In genomic region chr11:88103337-88104206, GRCh38 we compare ENCODE assay signal across 8 cellular contexts.
DNase-seq lines count a peak whose midpoint lies in the region; ATAC-seq, FAIRE-seq and TF ChIP-seq lines count a peak whose summit lies in the region.

No MANE protein-coding gene starts in this region.

- H3K9ac ChIP-seq in K562 (ENCODE audit: insufficient read depth in 1 of 2, low read depth in 2 of 2, low read length in 2 of 2) = no peak overlapping the region

- TF ChIP-seq RAD21 in K562 (CRISPR knock-in tag; conservative IDR thresholded peaks at IDR 0.05 in 1 of 2, IDR thresholded peaks at IDR 0.05 in 1 of 2) = peak; percentile 77 to 82

- in situ Hi-C loops in Panc1 (cut with HindIII; ENCODE audit: low pct_unique_long_range_greater_than_20kb, low sequenced_read_pairs) = no loop called here
- in situ Hi-C loops in K562 (cut with MboI) = no loop called here

- H3K4me1 ChIP-seq in Panc1 (ENCODE audit: control insufficient read depth, insufficient read depth, low read length) = no peaks in the 10 kb centered on the region
- H3K4me1 ChIP-seq in K562 (replicated peaks in 1 of 2; ENCODE audit: control insufficient read depth in 2 of 2, insufficient read depth in 2 of 2, low read length in 2 of 2) = no peaks in the 10 kb centered on the region

- no peak overlapping the region for H3K4me3 ChIP-seq in Panc1 (ENCODE audit: low read depth in 2 of 2, low read length in 2 of 2)
- H3K4me3 ChIP-seq in K562 = no peak overlapping the region

- CTCF ChIA-PET in Panc1 (lab: Charles Lee) (no interaction called here), K562 (lab: Yijun Ruan, JAX; ENCODE audit: low intra/inter-chr PET ratio) (interaction anchor here (1.1 to 2.0 kb wide), 3 partner anchors 391 to 641 kb away, joined by 4 to 14 read pairs (median 7); no protein-coding TSS in a partner anchor)

- WGBS in K562 (ENCODE audit: insufficient coverage, low coverage, missing lambda C conversion rate) = 1% methylated on average over 9 of the region's 9 CpGs

- H3K9me3 ChIP-seq in Panc1 (ENCODE audit: control insufficient read depth, insufficient read depth, low read depth, low read length) (no peaks in the 10 kb centered on the region), K562 (replicated peaks; ENCODE audit: control insufficient read depth, insufficient read depth, low read depth, low read length) (no peaks in the 10 kb centered on the region)

- H3K9me1 ChIP-seq in K562 (ENCODE audit: control insufficient read depth, insufficient read depth, low read length) = no peaks in the 10 kb centered on the region

- DNase-seq in activated CD4-positive, alpha-beta T cell treated with anti-CD3 and anti-CD28 coated beads for 48 hours = peak; percentile 28
- DNase-seq in activated CD4-positive, alpha-beta T cell treated with anti-CD3 and anti-CD28 coated beads, Interleukin-2, amount 50 U/mL, for 1 hour = no peak
- peak; percentile 67 for DNase-seq in Panc1 (ENCODE audit: low read depth, low spot score)
- peak; percentile 33 to 73 (median 48) for DNase-seq in K562 (ENCODE audit: extremely low read depth in 1 of 4, low spot score in 3 of 4)
- peak; percentile 28 for DNase-seq in medulla oblongata (ENCODE audit: extremely low spot score)
- no peak for DNase-seq in NCI-H1048 (lab: John Stamatoyannopoulos, UW)

- peaks cover 12% of the 10 kb centered on the region; the same call in 1 of the 2 replicates for H3K27me3 ChIP-seq in Panc1 (ENCODE audit: control insufficient read depth, insufficient read depth, low read length)
- no peaks in the 10 kb centered on the region for H3K27me3 ChIP-seq in K562 (ENCODE audit: control insufficient read depth in 2 of 2, insufficient read depth in 2 of 2, low read length in 2 of 2)

- POLR2A ChIA-PET in Panc1 (lab: Charles Lee) (no interaction called here), K562 (lab: Yijun Ruan, JAX) (no interaction called here)

- BruUV-seq in Panc1 (replicated peaks; lab: Mats Ljungman, UMichigan) (no TSS peak), K562 (replicated peaks; lab: Mats Ljungman, UMichigan) (no TSS peak)

- no peak for TF ChIP-seq EP300 in K562 (IDR thresholded peaks at IDR 0.05; ENCODE audit: low read length)

- intact Hi-C loops in Panc1 (cut with micrococcal nuclease; ENCODE audit: unreplicated experiment) (loop anchor here (2.0 kb wide), 1 partner anchor 441 kb away; no protein-coding TSS in a partner anchor), K562 (cut with micrococcal nuclease) (loop anchor here (1.0 to 5.0 kb wide), 5 partner anchors 87 to 441 kb away; no protein-coding TSS in a partner anchor)

- H3K4me2 ChIP-seq in K562 (ENCODE audit: insufficient read depth, low read length) = no peak overlapping the region

- peak; percentile 88 for TF ChIP-seq CTCF in Panc1 (IDR thresholded peaks at IDR 0.05)
- peak; percentile 84 to 85 (median 84) for TF ChIP-seq CTCF in K562 (IDR thresholded peaks at IDR 0.05 in 2 of 3, conservative IDR thresholded peaks at IDR 0.05 in 1 of 3; ENCODE audit: insufficient read depth in 2 of 3, low read depth in 1 of 3, low read length in 3 of 3)

- peak; percentile 85 for FAIRE-seq in K562 (lab: Jason Lieb, UNC)

- H2AFZ ChIP-seq in K562 (ENCODE audit: low read depth, low read length) = no peak overlapping the region

- TF ChIP-seq POLR2A in K562 (conservative IDR thresholded peaks at IDR 0.05) = no peak

- H3K79me2 ChIP-seq in K562 (ENCODE audit: control insufficient read depth, insufficient read depth, low read length) = no peaks in the 10 kb centered on the region

- no peaks in the 10 kb centered on the region for H3K36me3 ChIP-seq in Panc1 (ENCODE audit: control insufficient read depth, insufficient read depth, low read length)
- H3K36me3 ChIP-seq in K562 (ENCODE audit: control insufficient read depth, insufficient read depth, low read length) = no peaks in the 10 kb centered on the region

- ATAC-seq in GM19463 (IDR thresholded peaks at IDR 0.05; ENCODE audit: unreplicated experiment) = peak; percentile 81
- peak; percentile 95 for ATAC-seq in HG03442 (IDR thresholded peaks at IDR 0.05; ENCODE audit: unreplicated experiment)
- ATAC-seq in Panc1 = peak; percentile 91
- ATAC-seq in K562 = peak; percentile 99

- no peak overlapping the region for H3K27ac ChIP-seq in Panc1 (ENCODE audit: low read length)
- H3K27ac ChIP-seq in K562 (ENCODE audit: extremely low read depth, low read depth, low read length) = no peak overlapping the region

- no peaks in the 10 kb centered on the region for H4K20me1 ChIP-seq in K562 (replicated peaks; ENCODE audit: control insufficient read depth, insufficient read depth, low read length)

TF ChIP-seq in K562, 482 proteins besides CTCF, POLR2A, EP300 and RAD21 (continues in another document):
- TF ChIP-seq DNMT1 (IDR thresholded peaks at IDR 0.05) = no peak
- no peak for TF ChIP-seq FOXP1 (CRISPR knock-in tag; IDR thresholded peaks at IDR 0.05)
- no peak for TF ChIP-seq BRD4 (IDR thresholded peaks at IDR 0.05)
- TF ChIP-seq LCOR (CRISPR knock-in tag; IDR thresholded peaks at IDR 0.05) = no peak
- TF ChIP-seq ZEB2 (IDR thresholded peaks at IDR 0.05) = no peak
- TF ChIP-seq MYNN (IDR thresholded peaks at IDR 0.05) = no peak
- no peak for TF ChIP-seq MYNN (CRISPR knock-in tag; IDR thresholded peaks at IDR 0.05)
- TF ChIP-seq EWSR1 (IDR thresholded peaks at IDR 0.05; ENCODE audit: borderline replicate concordance, low read depth, partially characterized antibody) = no peak
- TF ChIP-seq FOXJ2 (tag; IDR thresholded peaks at IDR 0.05) = peak; percentile 93
- TF ChIP-seq DEAF1 (CRISPR knock-in tag; IDR thresholded peaks at IDR 0.05) = peak; percentile 42; the same call in 1 of the 2 replicates
- TF ChIP-seq ZNF778 (CRISPR knock-in tag; IDR thresholded peaks at IDR 0.05) = no peak
- no peak for TF ChIP-seq ZNF785 (CRISPR knock-in tag; IDR thresholded peaks at IDR 0.05)
- peak; percentile 67 for TF ChIP-seq SMC3 (conservative IDR thresholded peaks at IDR 0.05; ENCODE audit: insufficient read depth, low read depth, low read length)
- no peak for TF ChIP-seq THRA (IDR thresholded peaks at IDR 0.05)
- peak; percentile 72; the same call in 1 of the 2 replicates for TF ChIP-seq ZNF384 (IDR thresholded peaks at IDR 0.05; ENCODE audit: low read depth, low read length)
- TF ChIP-seq CLOCK (CRISPR knock-in tag; IDR thresholded peaks at IDR 0.05; ENCODE audit: borderline replicate concordance) = no peak

Comparison
In these comparisons a context has a peak if more than half of its experiments do, and no peak if none do; other contexts are left out.
1. DNase-seq: peak in activated CD4-positive, alpha-beta T cell treated with anti-CD3 and anti-CD28 coated beads for 48 hours (single experiment), Panc1 (single experiment), K562 (4 of 4) and medulla oblongata (single experiment); none in activated CD4-positive, alpha-beta T cell treated with anti-CD3 and anti-CD28 coated beads, Interleukin-2, amount 50 U/mL, for 1 hour (single experiment) and NCI-H1048 (single experiment).
2. Peak in every context shown above with its lines, with median percentiles within 50 percentile points of each other: ATAC-seq.